1 cellular context compared by ENCODE assay signal in the genomic region with DNA sequence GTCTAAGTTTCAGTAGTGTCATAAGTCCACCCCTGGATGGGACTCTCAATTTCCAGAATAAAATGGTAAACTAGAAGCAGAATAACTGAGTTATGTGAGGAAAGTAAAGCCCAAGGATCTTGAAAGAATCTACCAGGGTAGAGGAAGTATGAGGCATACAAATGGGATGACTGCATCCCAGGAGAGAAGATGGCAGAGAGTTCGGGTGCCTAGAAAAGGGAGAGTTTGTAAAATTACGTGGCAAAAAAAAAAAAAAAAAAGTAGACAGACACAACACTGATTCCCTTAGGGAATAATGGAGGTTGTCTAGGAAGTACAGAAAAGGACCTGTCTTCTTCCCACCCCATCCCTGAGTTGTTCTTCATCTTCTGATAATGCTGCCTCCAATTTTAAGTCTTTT.
TF ChIP-seq lines count a peak whose summit lies in the region.

No MANE protein-coding gene starts in this region.

TF ChIP-seq in K562, 482 proteins besides CTCF, POLR2A, EP300 and RAD21:
- no peak for TF ChIP-seq FUS (optimal IDR thresholded peaks at IDR 0.05; ENCODE audit: low read depth, low read length)
- no peak for TF ChIP-seq ZNF830 (CRISPR knock-in tag; IDR thresholded peaks at IDR 0.05)
- TF ChIP-seq SRSF3 (IDR thresholded peaks at IDR 0.05; ENCODE audit: insufficient read depth, low read length) = no peak
- TF ChIP-seq MTA3 (IDR thresholded peaks at IDR 0.05; ENCODE audit: borderline replicate concordance) = no peak
- no peak for TF ChIP-seq SP1 (CRISPR knock-in tag; IDR thresholded peaks at IDR 0.05)
- no peak for TF ChIP-seq XRCC4 (IDR thresholded peaks at IDR 0.05; ENCODE audit: extremely low read depth, insufficient read depth, insufficient read length)
- TF ChIP-seq MTF1 (CRISPR knock-in tag; IDR thresholded peaks at IDR 0.05; ENCODE audit: borderline replicate concordance) = no peak
- TF ChIP-seq CREBBP (IDR thresholded peaks at IDR 0.05; ENCODE audit: low read depth, low read length) = no peak
- TF ChIP-seq, protein P1, sequence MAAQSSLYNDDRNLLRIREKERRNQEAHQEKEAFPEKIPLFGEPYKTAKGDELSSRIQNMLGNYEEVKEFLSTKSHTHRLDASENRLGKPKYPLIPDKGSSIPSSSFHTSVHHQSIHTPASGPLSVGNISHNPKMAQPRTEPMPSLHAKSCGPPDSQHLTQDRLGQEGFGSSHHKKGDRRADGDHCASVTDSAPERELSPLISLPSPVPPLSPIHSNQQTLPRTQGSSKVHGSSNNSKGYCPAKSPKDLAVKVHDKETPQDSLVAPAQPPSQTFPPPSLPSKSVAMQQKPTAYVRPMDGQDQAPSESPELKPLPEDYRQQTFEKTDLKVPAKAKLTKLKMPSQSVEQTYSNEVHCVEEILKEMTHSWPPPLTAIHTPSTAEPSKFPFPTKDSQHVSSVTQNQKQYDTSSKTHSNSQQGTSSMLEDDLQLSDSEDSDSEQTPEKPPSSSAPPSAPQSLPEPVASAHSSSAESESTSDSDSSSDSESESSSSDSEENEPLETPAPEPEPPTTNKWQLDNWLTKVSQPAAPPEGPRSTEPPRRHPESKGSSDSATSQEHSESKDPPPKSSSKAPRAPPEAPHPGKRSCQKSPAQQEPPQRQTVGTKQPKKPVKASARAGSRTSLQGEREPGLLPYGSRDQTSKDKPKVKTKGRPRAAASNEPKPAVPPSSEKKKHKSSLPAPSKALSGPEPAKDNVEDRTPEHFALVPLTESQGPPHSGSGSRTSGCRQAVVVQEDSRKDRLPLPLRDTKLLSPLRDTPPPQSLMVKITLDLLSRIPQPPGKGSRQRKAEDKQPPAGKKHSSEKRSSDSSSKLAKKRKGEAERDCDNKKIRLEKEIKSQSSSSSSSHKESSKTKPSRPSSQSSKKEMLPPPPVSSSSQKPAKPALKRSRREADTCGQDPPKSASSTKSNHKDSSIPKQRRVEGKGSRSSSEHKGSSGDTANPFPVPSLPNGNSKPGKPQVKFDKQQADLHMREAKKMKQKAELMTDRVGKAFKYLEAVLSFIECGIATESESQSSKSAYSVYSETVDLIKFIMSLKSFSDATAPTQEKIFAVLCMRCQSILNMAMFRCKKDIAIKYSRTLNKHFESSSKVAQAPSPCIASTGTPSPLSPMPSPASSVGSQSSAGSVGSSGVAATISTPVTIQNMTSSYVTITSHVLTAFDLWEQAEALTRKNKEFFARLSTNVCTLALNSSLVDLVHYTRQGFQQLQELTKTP (IDR thresholded peaks at IDR 0.05; ENCODE audit: low read depth in 1 of 2, partially characterized antibody in 2 of 2) = no peak
- TF ChIP-seq SPI1 (IDR thresholded peaks at IDR 0.05; ENCODE audit: borderline replicate concordance, low read depth, low read length) = no peak
- no peak for TF ChIP-seq ZNF76 (CRISPR knock-in tag; IDR thresholded peaks at IDR 0.05; ENCODE audit: borderline replicate concordance)
- no peak for TF ChIP-seq U2AF1 (optimal IDR thresholded peaks at IDR 0.05; ENCODE audit: low read depth, low read length)
- TF ChIP-seq, protein P2, sequence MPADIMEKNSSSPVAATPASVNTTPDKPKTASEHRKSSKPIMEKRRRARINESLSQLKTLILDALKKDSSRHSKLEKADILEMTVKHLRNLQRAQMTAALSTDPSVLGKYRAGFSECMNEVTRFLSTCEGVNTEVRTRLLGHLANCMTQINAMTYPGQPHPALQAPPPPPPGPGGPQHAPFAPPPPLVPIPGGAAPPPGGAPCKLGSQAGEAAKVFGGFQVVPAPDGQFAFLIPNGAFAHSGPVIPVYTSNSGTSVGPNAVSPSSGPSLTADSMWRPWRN (IDR thresholded peaks at IDR 0.05; ENCODE audit: low read depth) = no peak
- no peak for TF ChIP-seq CBX8 (IDR thresholded peaks at IDR 0.05; ENCODE audit: borderline replicate concordance, extremely low read depth, low read depth, low read length, poor library complexity, severe bottlenecking)
